In genomic region chr1:235617808-235618207, GRCh38 we compare ENCODE assay signal across 1 cellular context.
TF ChIP-seq lines count a peak whose summit lies in the region.

No MANE protein-coding gene starts in this region.

TF ChIP-seq in IMR-90, 13 proteins besides CTCF, POLR2A, EP300 and RAD21:
- no peak for TF ChIP-seq MAZ (IDR thresholded peaks at IDR 0.05; ENCODE audit: borderline replicate concordance, low read depth, low read length)
- 0 out of 2 replicates have a peak, but pooled peaks have one; percentile 18 for TF ChIP-seq SMC3 (IDR thresholded peaks at IDR 0.05; ENCODE audit: low read depth, low read length)
